Comparison of ENCODE assay signal across 31 cellular contexts in genomic region chr6:158389188-158389919, GRCh38.
DNase-seq lines count a peak whose midpoint lies in the region; ATAC-seq and TF ChIP-seq lines count a peak whose summit lies in the region.
"Had no signal": no experiment of that assay in that cellular context is flagged by ENCODE, and none has a peak within 500 bp of the region (broad histone marks: within the 10 kb centered on the region; RNA-seq: fewer than 3 reads in every experiment).

No MANE protein-coding gene starts in this region.

- CTCF ChIA-PET in MCF 10A (lab: Yijun Ruan, JAX) (interaction anchor here (0.6 kb wide), 2 partner anchors 209 to 723 kb away, joined by 3 read pairs; no protein-coding TSS in a partner anchor), Panc1 (lab: Charles Lee) (interaction anchor here (1.2 kb wide), 1 partner anchor 15 kb away, joined by 3 read pairs; no protein-coding TSS in a partner anchor)

- H3K27me3 ChIP-seq in breast epithelium (no peaks in the 10 kb centered on the region), Panc1 (ENCODE audit: control insufficient read depth, insufficient read depth, low read length) (no peaks in the 10 kb centered on the region)
- H3K27me3 ChIP-seq: brain microvascular endothelial cell, heart left ventricle had no signal

- no peak overlapping the region for H3K4me3 Mint-ChIP-seq in MCF 10A (ENCODE audit: unreplicated experiment)
- H3K4me3 Mint-ChIP-seq: activated naive CD4-positive, alpha-beta T cell treated with anti-CD3 and anti-CD28 coated beads for 36 hours; activated T-cell treated with anti-CD3 and anti-CD28 coated beads, Interleukin-2, amount 50 U/mL, for 72 hours; CD4-positive, alpha-beta T cell; mesothelial cell of epicardium; naive thymus-derived CD4-positive, alpha-beta T cell; stimulated activated naive CD8-positive, alpha-beta T cell treated with anti-CD3 and anti-CD28 coated beads, Interleukin-15, amount 100 ng/mL, for 72 hours had no signal

- H3K4me1 Mint-ChIP-seq in MCF 10A (ENCODE audit: insufficient read depth, unreplicated experiment), result no peaks in the 10 kb centered on the region

- DNase-seq in MCF 10A (ENCODE audit: unreplicated experiment) (peak; percentile 26), breast epithelium (ENCODE audit: low spot score in 2 of 2) (no peak), Panc1 (ENCODE audit: low read depth, low spot score) (peak; percentile 17), fibroblast of gingiva (ENCODE audit: low read depth) (peak; percentile 52), NCI-H128 (lab: John Stamatoyannopoulos, UW; ENCODE audit: unreplicated experiment) (no peak), DMS153 (lab: John Stamatoyannopoulos, UW) (no peak), Kasumi-1 (lab: John Stamatoyannopoulos, UW) (no peak)
- DNase-seq: activated CD4-positive, alpha-beta T cell treated with anti-CD3 and anti-CD28 coated beads, Interleukin-2, amount 50 U/mL, for 4 hours; activated CD4-positive, CD25-positive, alpha-beta regulatory T cell; amygdala; brain microvascular endothelial cell; CD4-positive, alpha-beta T cell; EL; GOT3; heart left ventricle; kidney glomerular epithelial cell; naive thymus-derived CD4-positive, alpha-beta T cell; NCI-H1048; NCI-H1694; NCI-H446 treated with DMSO at 0.1 percent for 48 hours; nucleus accumbens; stimulated activated CD8-positive, alpha-beta memory T cell treated with anti-CD3 and anti-CD28 coated beads, Interleukin-4, amount 100 ng/mL, for 48 hours; stimulated activated naive CD8-positive, alpha-beta T cell treated with anti-CD3 and anti-CD28 coated beads, Interleukin-15, amount 100 ng/mL, for 72 hours had no signal

- no peak for TF ChIP-seq CTCF in MCF 10A (IDR thresholded peaks at IDR 0.05; ENCODE audit: unreplicated experiment)
- TF ChIP-seq CTCF in breast epithelium (IDR thresholded peaks at IDR 0.05), result no peak
- TF ChIP-seq CTCF in Panc1 (IDR thresholded peaks at IDR 0.05), result no peak

- H3K4me3 ChIP-seq in breast epithelium (no peak overlapping the region), Panc1 (ENCODE audit: low read depth in 2 of 2, low read length in 2 of 2) (no peak overlapping the region)
- H3K4me3 ChIP-seq: heart left ventricle had no signal

- H3K36me3 Mint-ChIP-seq in MCF 10A (ENCODE audit: insufficient read depth, unreplicated experiment), result no peaks in the 10 kb centered on the region

- BruUV-seq in MCF 10A (replicated peaks; lab: Mats Ljungman, UMichigan) (no TSS peak), Panc1 (replicated peaks; lab: Mats Ljungman, UMichigan) (no TSS peak)

- H3K27ac Mint-ChIP-seq in MCF 10A (ENCODE audit: low read depth, unreplicated experiment), result no peak overlapping the region
- H3K27ac Mint-ChIP-seq: activated naive CD4-positive, alpha-beta T cell treated with anti-CD3 and anti-CD28 coated beads for 36 hours; activated T-cell treated with anti-CD3 and anti-CD28 coated beads, Interleukin-2, amount 50 U/mL, for 72 hours; CD4-positive, alpha-beta T cell; mesothelial cell of epicardium; naive thymus-derived CD4-positive, alpha-beta T cell; progenitor cell of endocrine pancreas; stimulated activated naive CD8-positive, alpha-beta T cell treated with anti-CD3 and anti-CD28 coated beads, Interleukin-15, amount 100 ng/mL, for 72 hours had no signal

- peak; percentile 65; the same call in 1 of the 2 replicates for ATAC-seq in Panc1
- no peak for ATAC-seq in HG02970 (IDR thresholded peaks at IDR 0.05; ENCODE audit: low FRiP score, unreplicated experiment)
- ATAC-seq: heart left ventricle; naive thymus-derived CD4-positive, alpha-beta T cell; sciatic nerve had no signal

- no peaks in the 10 kb centered on the region for H3K27me3 Mint-ChIP-seq in MCF 10A (ENCODE audit: insufficient read depth, unreplicated experiment)
- H3K27me3 Mint-ChIP-seq: CD4-positive, alpha-beta T cell; naive thymus-derived CD4-positive, alpha-beta T cell; progenitor cell of endocrine pancreas; stimulated activated naive CD8-positive, alpha-beta T cell treated with anti-CD3 and anti-CD28 coated beads, Interleukin-15, amount 100 ng/mL, for 72 hours had no signal

- intact Hi-C loops in MCF 10A (cut with micrococcal nuclease), result no loop called here
- intact Hi-C loops in breast epithelium (cut with DNase I; ENCODE audit: low total_unique reads), result no loop called here
- intact Hi-C loops in Panc1 (cut with micrococcal nuclease; ENCODE audit: unreplicated experiment), result no loop called here

- H3K4me1 ChIP-seq in breast epithelium (no peaks in the 10 kb centered on the region), Panc1 (ENCODE audit: control insufficient read depth, insufficient read depth, low read length) (no peaks in the 10 kb centered on the region)
- H3K4me1 ChIP-seq: heart left ventricle had no signal

- POLR2A ChIA-PET in MCF 10A (lab: Yijun Ruan, JAX) (interaction anchor here (0.6 kb wide), 1 partner anchor 17 kb away, joined by 3 read pairs; no protein-coding TSS in a partner anchor), Panc1 (lab: Charles Lee) (interaction anchor here (0.6 kb wide), 1 partner anchor 39 kb away, joined by 4 read pairs; no protein-coding TSS in a partner anchor)

- H3K27ac ChIP-seq in breast epithelium (no peak overlapping the region), Panc1 (ENCODE audit: low read length) (no peak overlapping the region)
- H3K27ac ChIP-seq: brain microvascular endothelial cell, heart left ventricle, KMS-11, RWPE1 had no signal

- H3K9me3 ChIP-seq in breast epithelium, result no peaks in the 10 kb centered on the region
- no peaks in the 10 kb centered on the region; the same call in 1 of the 2 replicates for H3K9me3 ChIP-seq in Panc1 (ENCODE audit: control insufficient read depth, insufficient read depth, low read depth, low read length)

- H3K36me3 ChIP-seq in breast epithelium, result no peaks in the 10 kb centered on the region
- H3K36me3 ChIP-seq in Panc1 (ENCODE audit: control insufficient read depth, insufficient read depth, low read length), result no peaks in the 10 kb centered on the region
- H3K36me3 ChIP-seq: brain microvascular endothelial cell, heart left ventricle had no signal

- no peak for TF ChIP-seq POLR2A in breast epithelium (IDR thresholded peaks at IDR 0.05)

- in situ Hi-C loops in Panc1 (cut with HindIII; ENCODE audit: low pct_unique_long_range_greater_than_20kb, low sequenced_read_pairs), result no loop called here

- no peaks in the 10 kb centered on the region for H3K9me3 Mint-ChIP-seq in MCF 10A (ENCODE audit: unreplicated experiment)

Comparison
In these comparisons a context has a peak if more than half of its experiments do, and no peak if none do; other contexts are left out.
1. DNase-seq: peak in MCF 10A (single experiment), Panc1 (single experiment) and fibroblast of gingiva (single experiment); none in breast epithelium (0 of 2), NCI-H128 (single experiment), DMS153 (single experiment) and Kasumi-1 (0 of 2).